14 cellular contexts compared by ENCODE assay signal in genomic region chr6:69090132-69090531, GRCh38.
DNase-seq lines count a peak whose midpoint lies in the region; ATAC-seq and TF ChIP-seq lines count a peak whose summit lies in the region.
"Had no signal": no experiment of that assay in that cellular context is flagged by ENCODE, and none has a peak within 500 bp of the region (broad histone marks: within the 10 kb centered on the region; RNA-seq: fewer than 3 reads in every experiment).

No MANE protein-coding gene starts in this region.

- ATAC-seq in HG02763 (IDR thresholded peaks at IDR 0.05; ENCODE audit: unreplicated experiment) (no peak), HG03378 (IDR thresholded peaks at IDR 0.05; ENCODE audit: unreplicated experiment) (no peak), GM19351 (IDR thresholded peaks at IDR 0.05; ENCODE audit: unreplicated experiment) (no peak)

- 38% methylated on average over 1 of the region's 1 CpG for WGBS in SK-N-SH (ENCODE audit: low lambda C conversion rate)

- no peaks in the 10 kb centered on the region for H3F3A ChIP-seq in SK-N-SH (replicated peaks; ENCODE audit: insufficient read depth)

- H2AFZ ChIP-seq in SK-N-SH (ENCODE audit: low read depth) = no peak overlapping the region
- H2AFZ ChIP-seq: PC-9 had no signal

- no peaks in the 10 kb centered on the region for H4K20me1 ChIP-seq in SK-N-SH (ENCODE audit: insufficient read depth)

- H3K36me3 ChIP-seq in SK-N-SH (replicated peaks in 1 of 2; ENCODE audit: control insufficient read depth in 1 of 2, insufficient read depth in 2 of 2, low read length in 1 of 2) = no peaks in the 10 kb centered on the region

- H3K4me3 ChIP-seq in SK-N-SH (ENCODE audit: low read depth in 2 of 2, low read length in 1 of 2) (no peak overlapping the region), fibroblast of pulmonary artery (replicated peaks; ENCODE audit: low read depth, low read length) (no peak overlapping the region)
- H3K4me3 ChIP-seq: PC-9, skin epidermis had no signal

- H3K79me2 ChIP-seq in SK-N-SH (ENCODE audit: insufficient read depth) = no peaks in the 10 kb centered on the region

- no peaks in the 10 kb centered on the region for H3K27me3 ChIP-seq in SK-N-SH (ENCODE audit: insufficient read depth)

- POLR2A ChIA-PET in SK-N-SH (lab: Yijun Ruan, JAX) = no interaction called here

- H3K4me1 ChIP-seq in SK-N-SH (ENCODE audit: control insufficient read depth in 1 of 2, insufficient read depth in 2 of 2, low read depth in 1 of 2, low read length in 1 of 2) = peaks cover 0 to 3% of the 10 kb centered on the region in 2 experiments; a peak in 1 of 4 replicates

- no peak; a peak in 1 of 4 replicates for TF ChIP-seq EP300 in SK-N-SH (IDR thresholded peaks at IDR 0.05; ENCODE audit: borderline replicate concordance in 1 of 2, low read depth in 1 of 2, low read length in 1 of 2)

- 0 out of 4 replicates have a peak overlapping the region, but pooled peaks of 1 of the 2 experiments have one; percentile 9 for H3K27ac ChIP-seq in SK-N-SH (ENCODE audit: low read depth in 2 of 2, low read length in 1 of 2)
- H3K27ac ChIP-seq: PC-9, skin epidermis had no signal

- DNase-seq in GM03348 (ENCODE audit: low spot score) (peak; percentile 29), SK-N-SH (no peak), fibroblast of pulmonary artery (ENCODE audit: low read depth) (peak; percentile 89), renal cortical epithelial cell (ENCODE audit: low read depth) (peak; percentile 81), foreskin melanocyte (no peak)
- DNase-seq: activated CD4-positive, alpha-beta T cell treated with anti-CD3 and anti-CD28 coated beads for 4 hours; activated T-cell treated with anti-CD3 and anti-CD28 coated beads, Interleukin-2, amount 50 U/mL, for 1 hour; NCI-H510A treated with DMSO at 0.1 percent for 48 hours; PC-9; T-helper 2 cell had no signal

- H3K9me3 ChIP-seq in SK-N-SH = no peaks in the 10 kb centered on the region

- TF ChIP-seq CTCF in SK-N-SH (IDR thresholded peaks at IDR 0.05) (no peak), fibroblast of pulmonary artery (IDR thresholded peaks at IDR 0.05; ENCODE audit: low read length, missing control alignments) (no peak)

- H3K9me2 ChIP-seq in SK-N-SH = no peaks in the 10 kb centered on the region

- CTCF ChIA-PET in SK-N-SH (lab: Yijun Ruan, JAX) = no interaction called here

- no peak overlapping the region for H3K9ac ChIP-seq in SK-N-SH

- no peak for TF ChIP-seq RAD21 in SK-N-SH (IDR thresholded peaks at IDR 0.05; ENCODE audit: low read length)

- H3K4me2 ChIP-seq in SK-N-SH = no peak overlapping the region
- H3K4me2 ChIP-seq: PC-9 had no signal

TF ChIP-seq in SK-N-SH, 30 proteins besides CTCF, POLR2A, EP300 and RAD21:
- peak; percentile 4; the same call in 1 of the 2 replicates for TF ChIP-seq FOSL2 (IDR thresholded peaks at IDR 0.05; ENCODE audit: borderline replicate concordance, low read depth)
- no peak for TF ChIP-seq USF1 (IDR thresholded peaks at IDR 0.05; ENCODE audit: borderline replicate concordance, low read depth)
- TF ChIP-seq GABPA (IDR thresholded peaks at IDR 0.05; ENCODE audit: low read depth) = no peak
- TF ChIP-seq GATA2 (CRISPR knock-in tag; IDR thresholded peaks at IDR 0.05) = no peak
- TF ChIP-seq MEF2A (IDR thresholded peaks at IDR 0.05; ENCODE audit: borderline replicate concordance, low read depth) = peak; percentile 54; the same call in 1 of the 2 replicates
- no peak for TF ChIP-seq ELF1 (IDR thresholded peaks at IDR 0.05)
- 0 out of 2 replicates have a peak, but pooled peaks have one; percentile 8 for TF ChIP-seq NFIC (IDR thresholded peaks at IDR 0.05; ENCODE audit: borderline replicate concordance)
- TF ChIP-seq FOXJ3 (CRISPR knock-in tag; IDR thresholded peaks at IDR 0.05) = no peak
- peak; percentile 44 for TF ChIP-seq JUND (IDR thresholded peaks at IDR 0.05)
- TF ChIP-seq TCF12 (IDR thresholded peaks at IDR 0.05) = no peak
- TF ChIP-seq POLR2AphosphoS5 (IDR thresholded peaks at IDR 0.05; ENCODE audit: low read depth, low read length) = no peak

Comparison
In these comparisons a context has a peak if more than half of its experiments do, and no peak if none do; other contexts are left out.
1. DNase-seq: peak in GM03348 (single experiment), fibroblast of pulmonary artery (single experiment) and renal cortical epithelial cell (single experiment); none in SK-N-SH (single experiment) and foreskin melanocyte (single experiment).